ENCODE assay signal across 18 cellular contexts in genomic region chr3:168100777-168101492, GRCh38. TPM values are rescaled to one million over a fixed set of nuclear protein-coding genes. Genes with fewer than 3 reads are reported as not detected.
DNase-seq lines count a peak whose midpoint lies in the region; ATAC-seq and TF ChIP-seq lines count a peak whose summit lies in the region.
"Had no signal": no experiment of that assay in that cellular context is flagged by ENCODE, and none has a peak within 500 bp of the region (broad histone marks: within the 10 kb centered on the region; RNA-seq: fewer than 3 reads in every experiment).

No MANE protein-coding gene starts in this region.

- H3K9ac ChIP-seq in fibroblast of lung (ENCODE audit: insufficient read depth, low read length) (no peak overlapping the region), smooth muscle cell (ENCODE audit: low read depth) (no peak overlapping the region), trophoblast cell (ENCODE audit: low read length) (no peak overlapping the region)

- intact Hi-C loops in esophagus squamous epithelium (cut with DNase I) = no loop called here

- no peak overlapping the region for H3K4ac ChIP-seq in trophoblast cell (ENCODE audit: low read depth, low read length)

- H3K79me1 ChIP-seq in trophoblast cell (ENCODE audit: low read length) = no peaks in the 10 kb centered on the region

- H3K79me2 ChIP-seq in fibroblast of lung (ENCODE audit: control insufficient read depth, insufficient read depth, low read length) (no peaks in the 10 kb centered on the region), smooth muscle cell (ENCODE audit: low read depth) (no peaks in the 10 kb centered on the region), trophoblast cell (ENCODE audit: control insufficient read depth, insufficient read depth, low read length, poor library complexity) (no peaks in the 10 kb centered on the region)

- no peak overlapping the region for H4K8ac ChIP-seq in trophoblast cell (ENCODE audit: low read depth, low read length)

- H2BK120ac ChIP-seq in trophoblast cell (ENCODE audit: insufficient read depth, low read length, poor library complexity) = no peak overlapping the region

- H3K4me1 ChIP-seq in fibroblast of lung (ENCODE audit: control insufficient read depth, extremely low read depth, insufficient read depth, low read length) (peaks cover 4% of the 10 kb centered on the region), smooth muscle cell (ENCODE audit: low read depth) (peaks cover 5% of the 10 kb centered on the region), trophoblast cell (ENCODE audit: control insufficient read depth in 1 of 2, insufficient read depth in 2 of 2, low read length in 2 of 2) (no peaks in the 10 kb centered on the region), esophagus squamous epithelium (peaks cover 4 to 7% (median 6%) of the 10 kb centered on the region in 3 donors)

- 47% methylated on average over 3 of the region's 3 CpGs for WGBS in smooth muscle cell (ENCODE audit: low lambda C conversion rate)
- no CpG with 5 or more reads among the region's 3 CpGs for WGBS in trophoblast cell (ENCODE audit: extremely low coverage, insufficient coverage, insufficient read length)
- 72 to 83% methylated on average over 3 of the region's 3 CpGs for WGBS in esophagus squamous epithelium, 2 donors

- no peak for ATAC-seq in HG03025 (IDR thresholded peaks at IDR 0.05; ENCODE audit: low FRiP score, unreplicated experiment)
- ATAC-seq: Panc1, T-helper 17 cell had no signal

- no peak overlapping the region for H3K23ac ChIP-seq in trophoblast cell (ENCODE audit: low read length)

- no peak overlapping the region for H2AK5ac ChIP-seq in trophoblast cell (ENCODE audit: low read length)

- no peak for TF ChIP-seq CTCF in fibroblast of lung (conservative IDR thresholded peaks at IDR 0.05 in 1 of 2, IDR thresholded peaks at IDR 0.05 in 1 of 2; ENCODE audit: low read depth in 1 of 2, low read length in 2 of 2)
- TF ChIP-seq CTCF in smooth muscle cell (IDR thresholded peaks at IDR 0.05; ENCODE audit: borderline replicate concordance, insufficient read depth, poor library complexity, severe bottlenecking) = no peak
- no peak for TF ChIP-seq CTCF in esophagus squamous epithelium (IDR thresholded peaks at IDR 0.05)

- H2AFZ ChIP-seq in fibroblast of lung (ENCODE audit: low read length) = no peak overlapping the region
- H2AFZ ChIP-seq in smooth muscle cell (ENCODE audit: low read depth) = peak overlapping the region; percentile 48
- no peak overlapping the region for H2AFZ ChIP-seq in trophoblast cell (ENCODE audit: insufficient read depth, low read length, poor library complexity)

- peak; percentile 27 for DNase-seq in GM03348 (ENCODE audit: low spot score)
- peak; percentile 49 for DNase-seq in M059J (ENCODE audit: low read depth)
- peak in 1 of 2 donors; percentile 53 for DNase-seq in fibroblast of lung (ENCODE audit: low read depth in 2 of 2)
- DNase-seq in smooth muscle cell (lab: John Stamatoyannopoulos, UW; ENCODE audit: unreplicated experiment) = no peak
- DNase-seq in trophoblast cell = no peak
- no peak for DNase-seq in esophagus squamous epithelium (lab: John Stamatoyannopoulos, UW)
- DNase-seq in KBM-7 = no peak
- DNase-seq: COR-L47, DMS53, GDM1, NCI-H1048, NCI-H226, NCI-H526 treated with DMSO at 0.1 percent for 48 hours, SHP77, T-helper 17 cell had no signal

- no peak overlapping the region for H3K14ac ChIP-seq in trophoblast cell (ENCODE audit: low read length)

- no peak for TF ChIP-seq POLR2A in esophagus squamous epithelium (IDR thresholded peaks at IDR 0.05)

- H3K36me3 ChIP-seq in fibroblast of lung (ENCODE audit: control insufficient read depth, insufficient read depth, low read length) (no peaks in the 10 kb centered on the region), smooth muscle cell (ENCODE audit: low read depth) (no peaks in the 10 kb centered on the region), trophoblast cell (ENCODE audit: control insufficient read depth in 1 of 2, insufficient read depth in 2 of 2, low read length in 2 of 2) (no peaks in the 10 kb centered on the region), esophagus squamous epithelium (no peaks in the 10 kb centered on the region)

- H3K18ac ChIP-seq in trophoblast cell (ENCODE audit: low read length) = no peak overlapping the region

- no peak overlapping the region for H3K27ac ChIP-seq in fibroblast of lung (ENCODE audit: insufficient read depth, low read length)
- peak overlapping the region; percentile 75 for H3K27ac ChIP-seq in smooth muscle cell (ENCODE audit: low read depth)
- no peak overlapping the region for H3K27ac ChIP-seq in trophoblast cell (ENCODE audit: low read depth, low read length)
- no peak overlapping the region for H3K27ac ChIP-seq in esophagus squamous epithelium
- H3K27ac ChIP-seq: C4-2B had no signal

- H3K27me3 ChIP-seq in fibroblast of lung (ENCODE audit: control insufficient read depth, insufficient read depth, low read length) (no peaks in the 10 kb centered on the region), smooth muscle cell (ENCODE audit: low read depth) (no peaks in the 10 kb centered on the region), trophoblast cell (ENCODE audit: insufficient read depth, low read length) (no peaks in the 10 kb centered on the region), esophagus squamous epithelium (no peaks in the 10 kb centered on the region)

- in situ Hi-C loops in KBM-7 (cut with MboI; ENCODE audit: low pct_unique_long_range_greater_than_20kb, low sequenced_read_pairs) = no loop called here

- no peak overlapping the region for H4K12ac ChIP-seq in trophoblast cell (ENCODE audit: low read depth, low read length)

- peaks cover 8% of the 10 kb centered on the region for H3F3A ChIP-seq in smooth muscle cell (ENCODE audit: low read depth)

- H3K4me3 ChIP-seq in fibroblast of lung (replicated peaks in 1 of 4; ENCODE audit: control extremely low read depth in 1 of 4, insufficient read depth in 1 of 4, low read depth in 3 of 4, low read length in 4 of 4) (no peak overlapping the region), smooth muscle cell (no peak overlapping the region), trophoblast cell (ENCODE audit: low read depth, low read length) (no peak overlapping the region), esophagus squamous epithelium (no peak overlapping the region)

- no peak overlapping the region for H2BK5ac ChIP-seq in trophoblast cell (ENCODE audit: low read depth, low read length, poor library complexity)

- H3K9me3 ChIP-seq in fibroblast of lung (ENCODE audit: control insufficient read depth, insufficient read depth, low read depth, low read length) (no peaks in the 10 kb centered on the region), smooth muscle cell (replicated peaks; ENCODE audit: low read depth) (no peaks in the 10 kb centered on the region), trophoblast cell (ENCODE audit: insufficient read depth, low read depth, low read length) (no peaks in the 10 kb centered on the region), esophagus squamous epithelium (no peaks in the 10 kb centered on the region)

- H2BK12ac ChIP-seq in trophoblast cell (ENCODE audit: low read length) = no peak overlapping the region

- no peak overlapping the region for H4K91ac ChIP-seq in trophoblast cell (ENCODE audit: low read depth, low read length)

- H3K4me2 ChIP-seq in fibroblast of lung (ENCODE audit: extremely low read depth, insufficient read depth, low read length) (peak overlapping the region; percentile 17), smooth muscle cell (peak overlapping the region; percentile 55), trophoblast cell (ENCODE audit: low read length) (no peak overlapping the region)

- H4K20me1 ChIP-seq in fibroblast of lung (ENCODE audit: control insufficient read depth, extremely low read depth, insufficient read depth, low read length) (no peaks in the 10 kb centered on the region), smooth muscle cell (ENCODE audit: low read depth) (no peaks in the 10 kb centered on the region)

RNA-seq across cellular contexts. Expression of gene GOLIM4, which starts 5.2 kb away (rescaled TPM):
- total RNA-seq in M059J (2014; rRNA removed; shearing (Covaris generic)) = 34.4 and 47.4 TPM in 2 replicates
- total RNA-seq in fibroblast of lung = 55.2 and 77.3 TPM in 2 replicates
- polyA plus RNA-seq in fibroblast of lung = 46.2 and 50.1 TPM in 2 replicates
- polyA plus RNA-seq in fibroblast of lung (2012) = 44.8 and 52.4 TPM in 2 replicates
- 14.2 and 17.6 TPM in 2 replicates for polyA minus RNA-seq in fibroblast of lung (ENCODE audit: low replicate concordance)
- 44.5 and 65.1 TPM in 2 replicates for total RNA-seq in smooth muscle cell
- 45.4 and 59.9 TPM in 2 replicates for polyA plus RNA-seq in smooth muscle cell
- 26.8 and 28.4 TPM in 2 replicates for polyA plus RNA-seq in trophoblast cell (2013)
- 10 to 100 TPM in 3 of 4 donors, 1 to 10 TPM in 1; 9.1 to 29.6 (median 13.8) TPM for total RNA-seq in esophagus squamous epithelium

Comparison
In these comparisons a context has a peak if more than half of its experiments do, and no peak if none do; other contexts are left out.
1. DNase-seq: peak in GM03348 (single experiment) and M059J (single experiment); none in smooth muscle cell (single experiment), trophoblast cell (0 of 2), esophagus squamous epithelium (single experiment) and KBM-7 (single experiment).